22 cellular contexts compared by ENCODE assay signal in genomic region chr11:118074785-118075184, GRCh38. TPM values are rescaled to one million over a fixed set of nuclear protein-coding genes. Genes with fewer than 3 reads are reported as not detected.
A peak's percentile ranks its signal among the peaks of the same experiment; 100 is the strongest.
DNase-seq lines count a peak whose midpoint lies in the region; ATAC-seq and TF ChIP-seq lines count a peak whose summit lies in the region.
"Had no signal": no experiment of that assay in that cellular context is flagged by ENCODE, and none has a peak within 500 bp of the region (broad histone marks: within the 10 kb centered on the region; RNA-seq: fewer than 3 reads in every experiment).

No MANE protein-coding gene starts in this region.

- H3K4me1 ChIP-seq in IMR-90 (ENCODE audit: control insufficient read depth, insufficient read depth, low read length) (no peaks in the 10 kb centered on the region), urinary bladder (ENCODE audit: insufficient read depth) (no peaks in the 10 kb centered on the region)
- H3K4me1 ChIP-seq: HAP-1, parathyroid adenoma, SJCRH30 had no signal

- CTCF ChIA-PET in IMR-90 (lab: Yijun Ruan, JAX) (no interaction called here), MCF 10A (lab: Yijun Ruan, JAX) (interaction anchor here (0.9 to 1.4 kb wide), 4 partner anchors 22 to 267 kb away, joined by 3 to 5 read pairs (median 4); no protein-coding TSS in a partner anchor)

- BruUV-seq in IMR-90 (replicated peaks; lab: Mats Ljungman, UMichigan) (no TSS peak), MCF 10A (replicated peaks; lab: Mats Ljungman, UMichigan) (no TSS peak)

- H2AK9ac ChIP-seq in IMR-90 (replicated peaks; ENCODE audit: low read depth, low read length, poor library complexity) = no peak overlapping the region

- H3K4me1 Mint-ChIP-seq in MCF 10A (ENCODE audit: insufficient read depth, unreplicated experiment) = peaks cover 13% of the 10 kb centered on the region
- H3K4me1 Mint-ChIP-seq: immature natural killer cell had no signal

- in situ Hi-C loops in IMR-90 (cut with MboI; ENCODE audit: low sequenced_read_pairs) = no loop called here

- H2AFZ ChIP-seq in IMR-90 (replicated peaks; ENCODE audit: low read length, poor library complexity) = peak overlapping the region; percentile 13
- H2AFZ ChIP-seq: parathyroid adenoma had no signal

- H3K56ac ChIP-seq in IMR-90 (ENCODE audit: extremely low read depth, insufficient read depth, low read length) = no peak overlapping the region

- no peak overlapping the region for H3K4me2 ChIP-seq in IMR-90 (ENCODE audit: low read depth, low read length)

- ATAC-seq in IMR-90 (ENCODE audit: low read depth) = no peak
- ATAC-seq in GM21367 (IDR thresholded peaks at IDR 0.05; ENCODE audit: unreplicated experiment) = no peak
- ATAC-seq: sciatic nerve had no signal

- H4K91ac ChIP-seq in IMR-90 (ENCODE audit: insufficient read depth, low read depth, low read length) = no peak overlapping the region

- H3K27ac Mint-ChIP-seq in MCF 10A (ENCODE audit: low read depth, unreplicated experiment) = peak overlapping the region; percentile 27
- H3K27ac Mint-ChIP-seq: activated T-helper 2 cell treated with anti-CD3 and anti-CD28 coated beads, Interferon-gamma antibody, Interleukin-2, Interleukin-4, amounts not matched to agents 10 μg/mL and 5 μg/mL and 100 μg/mL, durations not matched to agents 14 hours and 24 hours and 36 hours; immature natural killer cell; T-helper 1 cell treated with Interleukin-12 subunit alpha and Interleukin-12 subunit beta and Interleukin-4 antibody, amounts not matched to agents 30 μg/mL and 1 μg/mL, for 36 hours had no signal

- no peak overlapping the region for H2BK120ac ChIP-seq in IMR-90 (ENCODE audit: low read depth, low read length)

- no peaks in the 10 kb centered on the region for H3K27me3 Mint-ChIP-seq in MCF 10A (ENCODE audit: insufficient read depth, unreplicated experiment)

- H4K20me1 ChIP-seq in IMR-90 (ENCODE audit: insufficient read depth, low read length) = no peaks in the 10 kb centered on the region

- H3K79me1 ChIP-seq in IMR-90 (ENCODE audit: low read depth in 1 of 2, low read length in 2 of 2) = no peaks in the 10 kb centered on the region

- no peak overlapping the region for H2BK15ac ChIP-seq in IMR-90 (ENCODE audit: low read depth, low read length)

- no peaks in the 10 kb centered on the region for H3K9me1 ChIP-seq in IMR-90 (ENCODE audit: insufficient read depth, low read length)

- TF ChIP-seq CTCF in IMR-90 (conservative IDR thresholded peaks at IDR 0.05; ENCODE audit: low read depth, low read length) (no peak), MCF 10A (IDR thresholded peaks at IDR 0.05; ENCODE audit: unreplicated experiment) (no peak)

- H3K9me3 ChIP-seq in IMR-90 (ENCODE audit: control insufficient read depth, insufficient read depth, low read length) = no peaks in the 10 kb centered on the region
- H3K9me3 ChIP-seq: HAP-1, SJCRH30, suprapubic skin had no signal

- no peaks in the 10 kb centered on the region for H3K36me3 Mint-ChIP-seq in MCF 10A (ENCODE audit: insufficient read depth, unreplicated experiment)
- H3K36me3 Mint-ChIP-seq: CD4-positive, CD25-positive, alpha-beta regulatory T cell; immature natural killer cell had no signal

- 0% methylated on average over 1 of the region's 2 CpGs; no CpG with 5 or more reads in 1 of the 2 experiments for WGBS in IMR-90 (ENCODE audit: extremely low coverage in 2 of 2, insufficient read length in 1 of 2), 2 experiments
- 56% methylated on average over 2 of the region's 2 CpGs for WGBS in urinary bladder

- no peak overlapping the region for H2AK5ac ChIP-seq in IMR-90 (ENCODE audit: low read depth, low read length)

- intact Hi-C loops in IMR-90 (cut with micrococcal nuclease) (no loop called here), MCF 10A (cut with micrococcal nuclease) (no loop called here)

- no peak overlapping the region for H4K8ac ChIP-seq in IMR-90 (ENCODE audit: low read depth in 2 of 2, low read length in 2 of 2)

- no peak overlapping the region for H3K23ac ChIP-seq in IMR-90 (ENCODE audit: low read depth, low read length)

- TF ChIP-seq RAD21 in IMR-90 (IDR thresholded peaks at IDR 0.05; ENCODE audit: low read length) = no peak

- H3K14ac ChIP-seq in IMR-90 (replicated peaks; ENCODE audit: low read depth, low read length) = no peak overlapping the region

- H3K27me3 ChIP-seq in IMR-90 (ENCODE audit: control insufficient read depth, insufficient read depth, low read length) = no peaks in the 10 kb centered on the region; the same call in none of the 2 replicates
- H3K27me3 ChIP-seq: SJCRH30 had no signal

- H3K4me3 ChIP-seq in IMR-90 (ENCODE audit: insufficient read depth, low read depth, low read length) (no peak overlapping the region), urinary bladder (ENCODE audit: low read depth, low read length) (no peak overlapping the region)
- H3K4me3 ChIP-seq: HAP-1, lung, SJCRH30, suprapubic skin had no signal

- no peak for TF ChIP-seq POLR2A in IMR-90 (IDR thresholded peaks at IDR 0.05; ENCODE audit: low read depth, low read length)

- no peak overlapping the region for H3K9ac ChIP-seq in IMR-90 (ENCODE audit: low read depth, low read length)
- H3K9ac ChIP-seq: parathyroid adenoma had no signal

- DNase-seq in IMR-90 = no peak
- DNase-seq in MCF 10A (ENCODE audit: unreplicated experiment) = peak; percentile 84
- DNase-seq in kidney tubule cell (ENCODE audit: low spot score) = peak; percentile 80
- DNase-seq in activated naive CD4-positive, alpha-beta T cell (lab: John Stamatoyannopoulos, UW) = no peak
- DNase-seq in NCI-H748 treated with DMSO at 0.1 percent for 48 hours (lab: John Stamatoyannopoulos, UW) = no peak
- DNase-seq: activated CD4-positive, alpha-beta T cell treated with anti-CD3 and anti-CD28 coated beads, Interleukin-2, amount 50 U/mL, for 1 hour; CD4-positive, CD25-positive, alpha-beta regulatory T cell; cortex of kidney; immature natural killer cell; NCI-H1436 treated with DMSO at 0.1 percent for 48 hours; NCI-H526 treated with DMSO at 0.1 percent for 48 hours; SJCRH30 had no signal

- H2BK5ac ChIP-seq in IMR-90 (ENCODE audit: low read depth, low read length, poor library complexity, severe bottlenecking) = no peak overlapping the region

- no peak overlapping the region for H3K4ac ChIP-seq in IMR-90 (ENCODE audit: low read depth, low read length)

- H3K4me3 Mint-ChIP-seq in MCF 10A (ENCODE audit: unreplicated experiment) = no peak overlapping the region
- H3K4me3 Mint-ChIP-seq: CD4-positive, CD25-positive, alpha-beta regulatory T cell; immature natural killer cell; T-helper 1 cell treated with Interleukin-12 subunit alpha and Interleukin-12 subunit beta and Interleukin-4 antibody, amounts not matched to agents 30 μg/mL and 1 μg/mL, for 36 hours had no signal

- H3K36me3 ChIP-seq in IMR-90 (ENCODE audit: control insufficient read depth, insufficient read depth, low read length) (no peaks in the 10 kb centered on the region), urinary bladder (ENCODE audit: insufficient read depth) (no peaks in the 10 kb centered on the region)
- H3K36me3 ChIP-seq: HAP-1, SJCRH30, suprapubic skin had no signal

- H3K18ac ChIP-seq in IMR-90 (ENCODE audit: low read depth, low read length) = no peak overlapping the region

- H3K27ac ChIP-seq in IMR-90 (ENCODE audit: insufficient read depth, low read length) (no peak overlapping the region), urinary bladder (ENCODE audit: low read depth) (peak overlapping the region; percentile 58)
- H3K27ac ChIP-seq: parathyroid adenoma, SJCRH30, suprapubic skin had no signal

- H2BK20ac ChIP-seq in IMR-90 (ENCODE audit: low read depth, low read length) = no peak overlapping the region

- no peak overlapping the region for H4K5ac ChIP-seq in IMR-90 (ENCODE audit: low read depth, low read length)

- no peaks in the 10 kb centered on the region for H3K9me3 Mint-ChIP-seq in MCF 10A (ENCODE audit: unreplicated experiment)
- H3K9me3 Mint-ChIP-seq: activated T-helper 2 cell treated with anti-CD3 and anti-CD28 coated beads, Interferon-gamma antibody, Interleukin-2, Interleukin-4, amounts not matched to agents 10 μg/mL and 5 μg/mL and 100 μg/mL, durations not matched to agents 14 hours and 24 hours and 36 hours; immature natural killer cell; T-helper 1 cell treated with Interleukin-12 subunit alpha and Interleukin-12 subunit beta and Interleukin-4 antibody, amounts not matched to agents 30 μg/mL and 1 μg/mL, for 36 hours had no signal

- dilution Hi-C loops in IMR-90 (cut with HindIII; ENCODE audit: low sequenced_read_pairs, unreplicated experiment) = no loop called here

- POLR2A ChIA-PET in IMR-90 (lab: Charles Lee; ENCODE audit: unreplicated experiment) = no interaction called here
- POLR2A ChIA-PET in MCF 10A (lab: Yijun Ruan, JAX) = interaction anchor here (0.7 to 1.5 kb wide), 2 partner anchors 18 to 398 kb away, joined by 3 read pairs; no protein-coding TSS in a partner anchor

TF ChIP-seq in IMR-90, 13 proteins besides CTCF, POLR2A, EP300 and RAD21 (continues in another document):
- TF ChIP-seq CHD1 (IDR thresholded peaks at IDR 0.05; ENCODE audit: low read depth, low read length) = no peak
- TF ChIP-seq MAFK (IDR thresholded peaks at IDR 0.05; ENCODE audit: low read depth, low read length) = no peak
- no peak for TF ChIP-seq USF2 (IDR thresholded peaks at IDR 0.05; ENCODE audit: low read depth, low read length)
- no peak for TF ChIP-seq FOS (IDR thresholded peaks at IDR 0.05; ENCODE audit: low read depth, low read length)
- TF ChIP-seq MXI1 (IDR thresholded peaks at IDR 0.05; ENCODE audit: borderline replicate concordance, low read depth, low read length) = no peak
- no peak for TF ChIP-seq RCOR1 (IDR thresholded peaks at IDR 0.05; ENCODE audit: insufficient replicate concordance, low read length)
- TF ChIP-seq MAZ (IDR thresholded peaks at IDR 0.05; ENCODE audit: borderline replicate concordance, low read depth, low read length) = no peak
- no peak for TF ChIP-seq CEBPB (IDR thresholded peaks at IDR 0.05; ENCODE audit: low read depth, low read length)

RNA-seq across cellular contexts. Expression of gene TMPRSS4, which starts 2.1 kb away (rescaled TPM):
- total RNA-seq in IMR-90 (2012; rRNA removed) (not detected in 2 replicates), MCF 10A (2022) (not detected in 2 replicates), urinary bladder (15.0 TPM)
- polyA plus RNA-seq in IMR-90 (2012; rRNA removed) (not detected in 2 replicates), urinary bladder (27.9 TPM)
- polyA plus RNA-seq in IMR-90 (2012; cell fraction: cytosol; rRNA removed) = not detected in 2 replicates
- polyA plus RNA-seq in IMR-90 (2012; cell fraction: nucleus; rRNA removed; ENCODE audit: low replicate concordance) = not detected in 2 replicates
- total RNA-seq: activated T-helper 2 cell treated with anti-CD3 and anti-CD28 coated beads, Interferon-gamma antibody, Interleukin-2, Interleukin-4, amounts not matched to agents 10 μg/mL and 5 μg/mL and 100 μg/mL, durations not matched to agents 14 hours and 24 hours and 36 hours; CD4-positive, CD25-positive, alpha-beta regulatory T cell; fibroblast of villous mesenchyme; sciatic nerve; SJCRH30 had no signal
- polyA plus RNA-seq: CD4-positive, CD25-positive, alpha-beta regulatory T cell; immature natural killer cell had no signal

RNA-seq across cellular contexts. Expression of gene SMIM35, which starts 12.0 kb away (rescaled TPM):
- not detected in 2 replicates for total RNA-seq in IMR-90 (2012; rRNA removed)
- not detected in 2 replicates for polyA plus RNA-seq in IMR-90 (2012; rRNA removed)
- not detected in 2 replicates for polyA plus RNA-seq in IMR-90 (2012; cell fraction: cytosol; rRNA removed)
- not detected in 2 replicates for polyA plus RNA-seq in IMR-90 (2012; cell fraction: nucleus; rRNA removed; ENCODE audit: low replicate concordance)
- not detected in 2 replicates for total RNA-seq in MCF 10A (2022)
- total RNA-seq in urinary bladder = not detected
- 0.03 TPM for polyA plus RNA-seq in urinary bladder
- total RNA-seq: fibroblast of villous mesenchyme, sciatic nerve, SJCRH30, suprapubic skin had no signal

Comparison
In these comparisons a context has a peak if more than half of its experiments do, and no peak if none do; other contexts are left out.
1. DNase-seq: peak in MCF 10A (single experiment) and kidney tubule cell (single experiment); none in IMR-90 (single experiment), activated naive CD4-positive, alpha-beta T cell (0 of 4) and NCI-H748 treated with DMSO at 0.1 percent for 48 hours (single experiment).
2. RNA of gene TMPRSS4, which starts 2.1 kb away (total RNA-seq): 15.0 TPM in urinary bladder (single experiment); not detected in IMR-90 and not detected in MCF 10A; every median in the first group is over 10 times any median in the second.